Comparison of ENCODE assay signal across 9 cellular contexts in genomic region chr15:76060098-76060989, GRCh38. TPM values are rescaled to one million over a fixed set of nuclear protein-coding genes. Genes with fewer than 3 reads are reported as not detected.
DNase-seq lines count a peak whose midpoint lies in the region; ATAC-seq and TF ChIP-seq lines count a peak whose summit lies in the region.
"Had no signal": no experiment of that assay in that cellular context is flagged by ENCODE, and none has a peak within 500 bp of the region (broad histone marks: within the 10 kb centered on the region; RNA-seq: fewer than 3 reads in every experiment).

No MANE protein-coding gene starts in this region.

- no peak overlapping the region for H3K27ac ChIP-seq in muscle layer of colon (ENCODE audit: low read depth, low read length)
- no peak overlapping the region for H3K27ac ChIP-seq in upper lobe of right lung
- no peak overlapping the region for H3K27ac ChIP-seq in Karpas-422 (ENCODE audit: low read length)

- intact Hi-C loops in upper lobe of right lung (cut with DNase I): no loop called here

- H3K27me3 ChIP-seq in muscle layer of colon (ENCODE audit: control insufficient read depth in 1 of 2, insufficient read depth in 2 of 2, low read length in 2 of 2) (peaks cover 0 to 4% of the 10 kb centered on the region in 2 donors), upper lobe of right lung (peaks cover 14% of the 10 kb centered on the region), Karpas-422 (ENCODE audit: low read length) (no peaks in the 10 kb centered on the region)

- no peak overlapping the region for H2AFZ ChIP-seq in Karpas-422 (ENCODE audit: low read length)

- H3K9ac ChIP-seq in muscle layer of colon (ENCODE audit: low read length) (no peak overlapping the region), Karpas-422 (ENCODE audit: low read length) (no peak overlapping the region)

- no peaks in the 10 kb centered on the region for H3K9me2 ChIP-seq in Karpas-422 (replicated peaks; ENCODE audit: insufficient read depth, low read length)

- no peaks in the 10 kb centered on the region for H3K36me3 ChIP-seq in muscle layer of colon (ENCODE audit: insufficient read depth, low read length)
- no peaks in the 10 kb centered on the region for H3K36me3 ChIP-seq in upper lobe of right lung
- H3K36me3 ChIP-seq in Karpas-422 (ENCODE audit: insufficient read depth, low read length): no peaks in the 10 kb centered on the region

- POLR2A ChIA-PET in GM10248 (lab: Yijun Ruan, JAX): no interaction called here

- H4K20me1 ChIP-seq in Karpas-422 (ENCODE audit: insufficient read depth, low read depth, low read length): no peaks in the 10 kb centered on the region

- H3K9me3 ChIP-seq in muscle layer of colon (ENCODE audit: low read length) (no peaks in the 10 kb centered on the region), upper lobe of right lung (no peaks in the 10 kb centered on the region), Karpas-422 (ENCODE audit: low read length) (no peaks in the 10 kb centered on the region)

- CTCF ChIA-PET in GM10248 (lab: Yijun Ruan, JAX): interaction anchor here (1.1 to 11.0 kb wide), 7 partner anchors 14 to 94 kb away, joined by 3 to 292 read pairs (median 4); no protein-coding TSS in a partner anchor

- DNase-seq in GM10248 (ENCODE audit: extremely low spot score) (peak; percentile 18), RPMI8226 (peak; percentile 20), cardiac fibroblast (ENCODE audit: low read depth in 2 of 2) (no peak), upper lobe of right lung (no peak), putamen (ENCODE audit: low spot score) (no peak), Karpas-422 (no peak)

- H3K4me1 ChIP-seq in muscle layer of colon (ENCODE audit: insufficient read depth, low read length): peaks cover 12% of the 10 kb centered on the region
- H3K4me1 ChIP-seq in upper lobe of right lung: peaks cover 15% of the 10 kb centered on the region
- H3K4me1 ChIP-seq in Karpas-422 (ENCODE audit: low read length): peaks cover 10% of the 10 kb centered on the region

- peak overlapping the region; percentile 41 to 46 for H3K4me3 ChIP-seq in cardiac fibroblast (replicated peaks in 1 of 2; ENCODE audit: low read depth in 2 of 2, low read length in 2 of 2)
- H3K4me3 ChIP-seq in muscle layer of colon (ENCODE audit: low read depth in 1 of 2, low read length in 2 of 2): peak overlapping the region; percentile 41 to 50
- H3K4me3 ChIP-seq in upper lobe of right lung: peak overlapping the region; percentile 62
- H3K4me3 ChIP-seq in Karpas-422 (ENCODE audit: low read length): no peak overlapping the region

- H3K79me2 ChIP-seq in Karpas-422 (ENCODE audit: low read length): no peaks in the 10 kb centered on the region

- no peak overlapping the region for H3K4me2 ChIP-seq in Karpas-422 (ENCODE audit: low read depth, low read length, poor library complexity, severe bottlenecking)

- ATAC-seq in upper lobe of right lung (peak; percentile 5), HG03280 (IDR thresholded peaks at IDR 0.05; ENCODE audit: unreplicated experiment) (no peak)

- no peak for TF ChIP-seq CTCF in GM10248 (IDR thresholded peaks at IDR 0.05; ENCODE audit: control extremely low read depth, extremely low read depth, low read depth, missing control alignments)
- TF ChIP-seq CTCF in cardiac fibroblast (IDR thresholded peaks at IDR 0.05; ENCODE audit: low read depth, low read length): no peak
- TF ChIP-seq CTCF in upper lobe of right lung (IDR thresholded peaks at IDR 0.05): no peak

RNA-seq across cellular contexts. Expression of gene TMEM266, which starts 0.6 kb away (rescaled TPM):
- total RNA-seq in upper lobe of right lung: 2.5 TPM
- total RNA-seq in Karpas-422 (2014; rRNA removed; shearing (Covaris generic); ENCODE audit: low replicate concordance): not detected in 2 replicates
- total RNA-seq: pulmonary artery endothelial cell had no signal

RNA-seq across cellular contexts. Expression of gene NRG4, which starts 48.1 kb away (rescaled TPM):
- 1.2 TPM for total RNA-seq in upper lobe of right lung
- not detected in 2 replicates for total RNA-seq in Karpas-422 (2014; rRNA removed; shearing (Covaris generic); ENCODE audit: low replicate concordance)
- total RNA-seq: pulmonary artery endothelial cell had no signal

Comparison
In these comparisons a context has a peak if more than half of its experiments do, and no peak if none do; other contexts are left out.
1. DNase-seq: peak in GM10248 (single experiment) and RPMI8226 (single experiment); none in cardiac fibroblast (0 of 2), upper lobe of right lung (single experiment), putamen (single experiment) and Karpas-422 (single experiment).